7 cellular contexts compared by ENCODE assay signal in genomic region chr20:53915459-53916172, GRCh38.
DNase-seq lines count a peak whose midpoint lies in the region; ATAC-seq and TF ChIP-seq lines count a peak whose summit lies in the region.

No MANE protein-coding gene starts in this region.

- TF ChIP-seq CTCF in WTC11 (IDR thresholded peaks at IDR 0.05): peak; percentile 76
- peak; percentile 91 for TF ChIP-seq CTCF in cardiac fibroblast (IDR thresholded peaks at IDR 0.05; ENCODE audit: low read depth, low read length)

- H3K27me3 Mint-ChIP-seq in WTC11 (ENCODE audit: low read depth): no peaks in the 10 kb centered on the region; the same call in 1 of the 2 replicates

- CTCF ChIA-PET in WTC11 (lab: Charles Lee): interaction anchor here (0.7 to 5.1 kb wide), 54 partner anchors 8 to 489 kb away, joined by 3 to 68 read pairs (median 5); partner anchors contain the start of gene ZNF217

- peak overlapping the region; percentile 90 for H3K27ac Mint-ChIP-seq in WTC11

- peaks cover 46% of the 10 kb centered on the region for H3K4me1 Mint-ChIP-seq in WTC11

- H3K36me3 Mint-ChIP-seq in WTC11: peaks cover 7% of the 10 kb centered on the region

- H3K4me3 Mint-ChIP-seq in WTC11: peak overlapping the region; percentile 86

- POLR2A ChIA-PET in WTC11 (lab: Charles Lee): interaction anchor here (0.7 to 1.1 kb wide), 4 partner anchors 8 to 48 kb away, joined by 3 to 6 read pairs (median 3); no protein-coding TSS in a partner anchor

- ATAC-seq in GM18502 (IDR thresholded peaks at IDR 0.05; ENCODE audit: poor library complexity, unreplicated experiment) (peak; percentile 63), HG03066 (IDR thresholded peaks at IDR 0.05; ENCODE audit: low read depth, unreplicated experiment) (peak; percentile 49), WTC11 (peak; percentile 75)

- H3K4me3 ChIP-seq in cardiac fibroblast (replicated peaks in 1 of 2; ENCODE audit: low read depth in 2 of 2, low read length in 2 of 2): peak overlapping the region; percentile 48 to 60

- DNase-seq in NCI-H2227 (lab: John Stamatoyannopoulos, UW; ENCODE audit: unreplicated experiment) (peak; percentile 92), WTC11 (ENCODE audit: low spot score) (peak; percentile 93), cardiac fibroblast (ENCODE audit: low read depth in 2 of 2) (peak; percentile 95 to 96), islet precursor cell (peak; percentile 95)
- peak; percentile 91 to 98 for DNase-seq in stimulated activated CD4-positive, alpha-beta T cell treated with anti-CD3 and anti-CD28 coated beads, Interleukin-12 subunit alpha, Interleukin-12 subunit beta, amount 100 ng/mL, for 24 hours (ENCODE audit: low read depth in 2 of 2)

- peaks cover 7% of the 10 kb centered on the region for H3K9me3 Mint-ChIP-seq in WTC11

TF ChIP-seq in WTC11, 78 proteins besides CTCF, POLR2A, EP300 and RAD21:
- TF ChIP-seq SMAD4 (CRISPR knock-in tag; IDR thresholded peaks at IDR 0.05): no peak
- no peak for TF ChIP-seq USF1 (CRISPR knock-in tag; IDR thresholded peaks at IDR 0.05)
- TF ChIP-seq NFE2L1 (CRISPR knock-in tag; IDR thresholded peaks at IDR 0.05): no peak
- no peak for TF ChIP-seq CREM (CRISPR knock-in tag; IDR thresholded peaks at IDR 0.05)
- TF ChIP-seq JUN (CRISPR knock-in tag; IDR thresholded peaks at IDR 0.05): no peak
- no peak for TF ChIP-seq FOXP4 (CRISPR knock-in tag; IDR thresholded peaks at IDR 0.05)
- no peak for TF ChIP-seq SP1 (CRISPR knock-in tag; conservative IDR thresholded peaks at IDR 0.05)
- TF ChIP-seq TEAD4 (CRISPR knock-in tag; IDR thresholded peaks at IDR 0.05): no peak
- 0 out of 2 replicates have a peak, but pooled peaks have one; percentile 3 for TF ChIP-seq MXD4 (CRISPR knock-in tag; IDR thresholded peaks at IDR 0.05; ENCODE audit: borderline replicate concordance)
- no peak for TF ChIP-seq ETV6 (CRISPR knock-in tag; IDR thresholded peaks at IDR 0.05)
- TF ChIP-seq GTF2I (CRISPR knock-in tag; conservative IDR thresholded peaks at IDR 0.05): no peak
- no peak for TF ChIP-seq MYBL2 (CRISPR knock-in tag; IDR thresholded peaks at IDR 0.05)
- TF ChIP-seq ZNF396 (CRISPR knock-in tag; IDR thresholded peaks at IDR 0.05; ENCODE audit: borderline replicate concordance): no peak
- TF ChIP-seq GABPB1 (CRISPR knock-in tag; IDR thresholded peaks at IDR 0.05): 0 out of 2 replicates have a peak, but pooled peaks have one; percentile 20
- no peak for TF ChIP-seq NFATC4 (CRISPR knock-in tag; IDR thresholded peaks at IDR 0.05)

Comparison
In these comparisons a context has a peak if more than half of its experiments do, and no peak if none do; other contexts are left out.
1. Peak in every context shown above with its lines: DNase-seq, ATAC-seq and H3K4me3 ChIP-seq.